In the genomic region with DNA sequence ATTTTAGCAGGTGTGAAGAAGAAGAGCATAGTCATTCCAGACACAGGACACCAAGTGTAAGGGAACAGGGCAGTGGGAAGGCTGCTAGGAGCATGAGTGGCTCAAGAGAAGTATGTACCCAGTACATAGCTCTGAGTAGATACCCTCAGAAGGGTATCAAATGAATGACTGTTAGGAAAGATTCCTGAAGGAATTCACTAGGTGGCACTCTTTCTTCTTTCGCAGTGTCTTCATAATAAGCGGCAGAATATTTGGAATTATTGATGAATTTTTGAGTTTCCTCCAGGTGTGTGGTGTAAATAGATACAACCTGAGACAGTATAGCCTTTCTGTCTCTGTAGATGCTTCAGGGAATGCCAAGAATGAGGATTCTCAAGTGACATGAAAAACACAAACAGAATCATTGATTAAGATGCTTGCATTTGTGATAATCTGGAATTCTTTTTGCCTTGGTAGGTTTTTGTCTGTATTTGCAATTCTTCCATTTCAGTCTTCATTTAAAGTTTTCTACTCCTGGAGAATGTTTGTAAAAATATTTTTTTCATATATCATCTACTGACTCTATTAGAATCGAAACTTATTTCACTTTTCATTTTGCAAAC, we compare ENCODE assay signal across 8 cellular contexts.
DNase-seq lines count a peak whose midpoint lies in the region; ATAC-seq and TF ChIP-seq lines count a peak whose summit lies in the region.

No MANE protein-coding gene starts in this region.

- ATAC-seq in GM21529 (IDR thresholded peaks at IDR 0.05; ENCODE audit: unreplicated experiment), result peak; percentile 48

- in situ Hi-C loops in GM13976 (cut with MboI; ENCODE audit: low sequenced_read_pairs, unreplicated experiment), result loop anchor here (25.0 kb wide), 1 partner anchor 465 kb away; no protein-coding TSS in a partner anchor

- TF ChIP-seq CTCF in AG09319 (IDR thresholded peaks at IDR 0.05; ENCODE audit: low read depth, low read length) (peak; percentile 26), GM13976 (IDR thresholded peaks at IDR 0.05; ENCODE audit: borderline replicate concordance, control extremely low read depth, extremely low read depth, insufficient read depth, missing control alignments) (no peak)

- DNase-seq in AG09319 (ENCODE audit: extremely low read depth, low read depth) (no peak), RKO (ENCODE audit: low spot score) (peak; percentile 33), iPS-NIHi7 (ENCODE audit: extremely low spot score) (peak; percentile 48), SHP77 treated with DMSO at 0.1 percent for 48 hours (lab: John Stamatoyannopoulos, UW) (no peak), GM13976 (ENCODE audit: low spot score) (no peak), activated T-cell treated with anti-CD3 and anti-CD28 coated beads for 4 hours (no peak)
- DNase-seq in stimulated activated CD4-positive, alpha-beta T cell treated with anti-CD3 and anti-CD28 coated beads, Interleukin-15, amount 100 ng/mL, for 24 hours, result no peak

Comparison
In these comparisons a context has a peak if more than half of its experiments do, and no peak if none do; other contexts are left out.
1. DNase-seq: peak in RKO (single experiment) and iPS-NIHi7 (single experiment); none in AG09319 (single experiment), SHP77 treated with DMSO at 0.1 percent for 48 hours (single experiment), GM13976 (single experiment), activated T-cell treated with anti-CD3 and anti-CD28 coated beads for 4 hours (single experiment) and stimulated activated CD4-positive, alpha-beta T cell treated with anti-CD3 and anti-CD28 coated beads, Interleukin-15, amount 100 ng/mL, for 24 hours (single experiment).